Comparison of ENCODE assay signal across 22 cellular contexts in genomic region chr1:2966435-2966834, GRCh38. TPM values are rescaled to one million over a fixed set of nuclear protein-coding genes. Genes with fewer than 3 reads are reported as not detected.
DNase-seq lines count a peak whose midpoint lies in the region; ATAC-seq, FAIRE-seq and TF ChIP-seq lines count a peak whose summit lies in the region.
"Had no signal": no experiment of that assay in that cellular context is flagged by ENCODE, and none has a peak within 500 bp of the region (broad histone marks: within the 10 kb centered on the region; RNA-seq: fewer than 3 reads in every experiment).

No MANE protein-coding gene starts in this region.

- H3K27ac ChIP-seq in right atrium auricular region (no peak overlapping the region), cingulate gyrus (ENCODE audit: low read depth, low read length) (peak overlapping the region; percentile 91), pancreas (peak overlapping the region in 3 of 4 donors; percentile 1 to 70 (median 41)), thoracic aorta (peak overlapping the region; percentile 31 to 58), gastrocnemius medialis (no peak overlapping the region)

- DNase-seq in Right ventricle myocardium superior (peak; percentile 17), right atrium auricular region (ENCODE audit: low spot score) (no peak), pancreas (peak in 4 of 6 donors; percentile 21 to 63 (median 39)), thoracic aorta (ENCODE audit: low spot score) (no peak), gastrocnemius medialis (no peak), occipital lobe (lab: John Stamatoyannopoulos, UW) (no peak)
- no peak for DNase-seq in stimulated activated naive CD4-positive, alpha-beta T cell treated with Interleukin-2 at 50 U/mL for 16 hours (lab: John Stamatoyannopoulos, UW)
- DNase-seq: BE2C; CD4-positive, CD25-positive, alpha-beta regulatory T cell; COR-L47; DMS 273 treated with DMSO at 0.1 percent for 48 hours; DND-41; KG1; NCI-H187; NCI-H2107; NCI-H510A treated with DMSO at 0.1 percent for 48 hours; NCI-H82; OCI-M1 had no signal

- H3K9me3 ChIP-seq in right atrium auricular region (no peaks in the 10 kb centered on the region), pancreas (no peaks in the 10 kb centered on the region), thoracic aorta (no peaks in the 10 kb centered on the region), gastrocnemius medialis (no peaks in the 10 kb centered on the region)
- H3K9me3 ChIP-seq: BE2C had no signal

- H3K4me3 ChIP-seq in right atrium auricular region (no peak overlapping the region), pancreas (no peak overlapping the region), thoracic aorta (no peak overlapping the region), gastrocnemius medialis (no peak overlapping the region)

- WGBS in pancreas, 2 donors = 67 to 69% methylated on average over 12 of the region's 12 CpGs

- in situ Hi-C loops in gastrocnemius medialis (cut with MboI; ENCODE audit: low sequenced_read_pairs in 4 of 4) = no loop called here

- intact Hi-C loops in Right ventricle myocardium superior (cut with DNase I) = no loop called here
- intact Hi-C loops in pancreas (cut with DNase I) = no loop called here
- intact Hi-C loops in gastrocnemius medialis (cut with DNase I; ENCODE audit: low total_unique reads) = no loop called here

- TF ChIP-seq POLR2A in gastrocnemius medialis (IDR thresholded peaks at IDR 0.05) = no peak

- TF ChIP-seq CTCF in right atrium auricular region (IDR thresholded peaks at IDR 0.05) = no peak
- no peak for TF ChIP-seq CTCF in pancreas (IDR thresholded peaks at IDR 0.05)
- no peak for TF ChIP-seq CTCF in thoracic aorta (IDR thresholded peaks at IDR 0.05)
- no peak for TF ChIP-seq CTCF in gastrocnemius medialis (IDR thresholded peaks at IDR 0.05 in 4 of 5, conservative IDR thresholded peaks at IDR 0.05 in 1 of 5)

- H3K27me3 ChIP-seq in right atrium auricular region (no peaks in the 10 kb centered on the region), pancreas (no peaks in the 10 kb centered on the region), thoracic aorta (replicated peaks; ENCODE audit: insufficient read depth) (no peaks in the 10 kb centered on the region), gastrocnemius medialis (peaks cover 0 to 26% (median 14%) of the 10 kb centered on the region in 3 donors)

- H3K36me3 ChIP-seq in right atrium auricular region (no peaks in the 10 kb centered on the region), pancreas (no peaks in the 10 kb centered on the region), thoracic aorta (no peaks in the 10 kb centered on the region), gastrocnemius medialis (no peaks in the 10 kb centered on the region)
- H3K36me3 ChIP-seq: BE2C had no signal

- H3K4me1 ChIP-seq in right atrium auricular region (no peaks in the 10 kb centered on the region), pancreas (peaks cover 0 to 7% (median 7%) of the 10 kb centered on the region in 3 donors), thoracic aorta (ENCODE audit: control insufficient read depth in 1 of 2, low read depth in 2 of 2) (peaks cover 3 to 41% of the 10 kb centered on the region in 2 donors), gastrocnemius medialis (no peaks in the 10 kb centered on the region)
- H3K4me1 ChIP-seq: BE2C had no signal

- no peak for ATAC-seq in Right ventricle myocardium superior (ENCODE audit: poor library complexity)
- peak in 1 of 4 donors; percentile 42 for ATAC-seq in pancreas
- no peak for ATAC-seq in thoracic aorta (ENCODE audit: insufficient number of reproducible peaks, low FRiP score, low read depth)
- ATAC-seq in gastrocnemius medialis = no peak

- no peak for FAIRE-seq in pancreas (lab: Jason Lieb, UNC)

RNA-seq across cellular contexts. Expression of gene ACTRT2, which starts 54.8 kb away (rescaled TPM):
- total RNA-seq in Right ventricle myocardium superior (not detected), right atrium auricular region (not detected), pancreas (not detected), thoracic aorta (not detected), gastrocnemius medialis (not detected), occipital lobe (not detected)
- not detected for polyA plus RNA-seq in pancreas
- total RNA-seq: A172; CD4-positive, CD25-positive, alpha-beta regulatory T cell; G401; H4 had no signal
- polyA plus RNA-seq: CD4-positive, CD25-positive, alpha-beta regulatory T cell had no signal

Comparison
In these comparisons a context has a peak if more than half of its experiments do, and no peak if none do; other contexts are left out.
1. DNase-seq: peak in Right ventricle myocardium superior (single experiment) and pancreas (4 of 6); none in right atrium auricular region (single experiment), thoracic aorta (single experiment), stimulated activated naive CD4-positive, alpha-beta T cell treated with Interleukin-2 at 50 U/mL for 16 hours (single experiment), gastrocnemius medialis (0 of 2) and occipital lobe (single experiment).
2. H3K27ac ChIP-seq: peak in cingulate gyrus (single experiment), pancreas (3 of 4) and thoracic aorta (2 of 2); none in right atrium auricular region (0 of 2) and gastrocnemius medialis (0 of 4).